23 cellular contexts compared by ENCODE assay signal in genomic region chr10:6379015-6379776, GRCh38.
DNase-seq lines count a peak whose midpoint lies in the region; ATAC-seq and TF ChIP-seq lines count a peak whose summit lies in the region.
"Had no signal": no experiment of that assay in that cellular context is flagged by ENCODE, and none has a peak within 500 bp of the region (broad histone marks: within the 10 kb centered on the region; RNA-seq: fewer than 3 reads in every experiment).

No MANE protein-coding gene starts in this region.

- no peak overlapping the region for H3K4me3 Mint-ChIP-seq in MCF 10A (ENCODE audit: unreplicated experiment)
- H3K4me3 Mint-ChIP-seq in endodermal cell = no peak overlapping the region
- H3K4me3 Mint-ChIP-seq: CD8-positive, alpha-beta T cell had no signal

- H3K36me3 ChIP-seq in mammary epithelial cell (ENCODE audit: insufficient read depth, low read length) (no peaks in the 10 kb centered on the region), endodermal cell (ENCODE audit: control insufficient read depth, insufficient read depth, low read length) (no peaks in the 10 kb centered on the region)
- H3K36me3 ChIP-seq: SJCRH30 had no signal

- no peaks in the 10 kb centered on the region for H3K79me2 ChIP-seq in mammary epithelial cell (ENCODE audit: insufficient read depth, low read length)

- dilution Hi-C loops in mammary epithelial cell (cut with HindIII; ENCODE audit: low sequenced_read_pairs) = no loop called here

- WGBS in mammary epithelial cell (ENCODE audit: low coverage, missing lambda C conversion rate) = 89% methylated on average over 1 of the region's 1 CpG
- WGBS in endodermal cell (ENCODE audit: insufficient coverage in 1 of 2, insufficient read length in 1 of 2), 2 experiments = 93% methylated on average over 1 of the region's 1 CpG; no CpG with 5 or more reads in 1 of the 2 experiments

- CTCF ChIA-PET in mammary epithelial cell (lab: Charles Lee; ENCODE audit: low non-redundant PET) (no interaction called here), MCF 10A (lab: Yijun Ruan, JAX) (interaction anchor here (1.0 kb wide), 1 partner anchor 23 kb away, joined by 3 read pairs; no protein-coding TSS in a partner anchor)

- H3K27ac Mint-ChIP-seq in MCF 10A (ENCODE audit: low read depth, unreplicated experiment) = no peak overlapping the region
- no peak overlapping the region for H3K27ac Mint-ChIP-seq in endodermal cell
- H3K27ac Mint-ChIP-seq: CD8-positive, alpha-beta T cell had no signal

- H3K9me3 Mint-ChIP-seq in MCF 10A (ENCODE audit: unreplicated experiment) = peaks cover 8% of the 10 kb centered on the region
- peaks cover 69% of the 10 kb centered on the region for H3K9me3 Mint-ChIP-seq in endodermal cell

- DNase-seq in mammary epithelial cell (peak; percentile 54), MCF 10A (ENCODE audit: unreplicated experiment) (no peak), endodermal cell (no peak), iris pigment epithelial cell (ENCODE audit: low read depth) (peak; percentile 22), nucleus accumbens (lab: John Stamatoyannopoulos, UW) (no peak)
- DNase-seq: AML-193; Caco-2; CD8-positive, alpha-beta T cell; HCEC 1CT; Karpas-422; NCI-H1092 treated with DMSO at 0.1 percent for 48 hours; NCI-H1436; NCI-H187; NCI-H446; NCI-H524 treated with DMSO at 0.1 percent for 48 hours; NCI-H82; NK-92 treated with Interleukin-12 subunit alpha and Interleukin-12 subunit beta, amount 100 ng/mL, for 24 hours; PC-3; SJCRH30 had no signal

- H3K4me1 ChIP-seq in mammary epithelial cell (ENCODE audit: insufficient read depth, low read length) = no peaks in the 10 kb centered on the region
- H3K4me1 ChIP-seq in endodermal cell (ENCODE audit: control insufficient read depth, insufficient read depth, low read length) = no peaks in the 10 kb centered on the region
- H3K4me1 ChIP-seq: Caco-2 had no signal

- H3K4me1 Mint-ChIP-seq in MCF 10A (ENCODE audit: insufficient read depth, unreplicated experiment) (no peaks in the 10 kb centered on the region), endodermal cell (no peaks in the 10 kb centered on the region)

- no peak overlapping the region for H3K27ac ChIP-seq in mammary epithelial cell (ENCODE audit: insufficient read depth, low read depth, low read length)
- H3K27ac ChIP-seq in endodermal cell (ENCODE audit: low read depth, low read length) = no peak overlapping the region
- H3K27ac ChIP-seq: C4-2B, SJCRH30 had no signal

- no peak overlapping the region for H3K4me2 ChIP-seq in mammary epithelial cell (ENCODE audit: insufficient read depth, low read depth, low read length)

- peaks cover 13% of the 10 kb centered on the region for H3K9me3 ChIP-seq in mammary epithelial cell (replicated peaks; ENCODE audit: insufficient read depth, low read length)
- H3K9me3 ChIP-seq in endodermal cell (ENCODE audit: control insufficient read depth, low read length) = peaks cover 61% of the 10 kb centered on the region
- H3K9me3 ChIP-seq: SJCRH30 had no signal

- TF ChIP-seq CTCF in mammary epithelial cell (conservative IDR thresholded peaks at IDR 0.05 in 1 of 2, IDR thresholded peaks at IDR 0.05 in 1 of 2; ENCODE audit: extremely low read depth in 1 of 2, insufficient read depth in 1 of 2, low read depth in 1 of 2, low read length in 2 of 2) (no peak), MCF 10A (IDR thresholded peaks at IDR 0.05; ENCODE audit: unreplicated experiment) (no peak), endodermal cell (conservative IDR thresholded peaks at IDR 0.05) (no peak)

- POLR2A ChIA-PET in MCF 10A (lab: Yijun Ruan, JAX) = interaction anchor here (0.8 to 1.9 kb wide), 2 partner anchors 10 to 16 kb away, joined by 3 read pairs; no protein-coding TSS in a partner anchor

- in situ Hi-C loops in mammary epithelial cell (cut with MboI; ENCODE audit: low sequenced_read_pairs in 2 of 2) = no loop called here

- H3K27me3 ChIP-seq in mammary epithelial cell (ENCODE audit: insufficient read depth, low read length) = no peaks in the 10 kb centered on the region
- no peaks in the 10 kb centered on the region for H3K27me3 ChIP-seq in endodermal cell (ENCODE audit: control insufficient read depth, insufficient read depth, low read length, poor library complexity, severe bottlenecking)
- H3K27me3 ChIP-seq: SJCRH30 had no signal

- intact Hi-C loops in mammary epithelial cell (cut with micrococcal nuclease) = no loop called here
- intact Hi-C loops in MCF 10A (cut with micrococcal nuclease) = no loop called here

- no peak overlapping the region for H2AFZ ChIP-seq in mammary epithelial cell (ENCODE audit: low read depth, low read length)

- H3K36me3 Mint-ChIP-seq in MCF 10A (ENCODE audit: insufficient read depth, unreplicated experiment) (peaks cover 6% of the 10 kb centered on the region), endodermal cell (ENCODE audit: low read depth) (peaks cover 16% of the 10 kb centered on the region)

- no peak overlapping the region for H3K9ac ChIP-seq in mammary epithelial cell (ENCODE audit: insufficient read depth, low read length)
- H3K9ac ChIP-seq in endodermal cell (ENCODE audit: extremely low read depth, low read length, poor library complexity, severe bottlenecking) = no peak overlapping the region

- H3K27me3 Mint-ChIP-seq in MCF 10A (ENCODE audit: insufficient read depth, unreplicated experiment) (no peaks in the 10 kb centered on the region), endodermal cell (ENCODE audit: insufficient read depth) (peaks cover 7% of the 10 kb centered on the region)

- H3K4me3 ChIP-seq in mammary epithelial cell (replicated peaks in 1 of 3; ENCODE audit: insufficient read depth in 1 of 3, low read depth in 2 of 3, low read length in 3 of 3) (no peak overlapping the region), endodermal cell (ENCODE audit: low read length) (peak overlapping the region; percentile 78)
- H3K4me3 ChIP-seq: SJCRH30 had no signal

- BruUV-seq in mammary epithelial cell (replicated peaks; lab: Mats Ljungman, UMichigan) = no TSS peak
- no TSS peak for BruUV-seq in MCF 10A (replicated peaks; lab: Mats Ljungman, UMichigan)

- H4K20me1 ChIP-seq in mammary epithelial cell (ENCODE audit: insufficient read depth, low read length) = no peaks in the 10 kb centered on the region

- no peak for ATAC-seq in GM21619 (IDR thresholded peaks at IDR 0.05; ENCODE audit: unreplicated experiment)
- ATAC-seq in HG02610 (IDR thresholded peaks at IDR 0.05; ENCODE audit: unreplicated experiment) = no peak
- ATAC-seq: CD8-positive, alpha-beta T cell; PC-3; SK-N-SH treated with all-trans-retinoic acid at 6 μM for 48 hours had no signal

Comparison
In these comparisons a context has a peak if more than half of its experiments do, and no peak if none do; other contexts are left out.
1. DNase-seq: peak in mammary epithelial cell (single experiment) and iris pigment epithelial cell (single experiment); none in MCF 10A (single experiment), endodermal cell (single experiment) and nucleus accumbens (0 of 56).